8 cellular contexts compared by ENCODE assay signal in genomic region chr3:29694783-29695182, GRCh38.
DNase-seq lines count a peak whose midpoint lies in the region; ATAC-seq and TF ChIP-seq lines count a peak whose summit lies in the region.

No MANE protein-coding gene starts in this region.

- WGBS in prostate gland: 81% methylated on average over 1 of the region's 1 CpG
- WGBS in H9 (ENCODE audit: extremely low coverage, insufficient read length, low lambda C conversion rate): no CpG with 5 or more reads among the region's 1 CpG

- H3K36me3 ChIP-seq in SK-N-MC (ENCODE audit: insufficient read depth, low read length) (no peaks in the 10 kb centered on the region), prostate gland (no peaks in the 10 kb centered on the region), Karpas-422 (ENCODE audit: insufficient read depth, low read length) (no peaks in the 10 kb centered on the region)

- no peak overlapping the region for H4K91ac ChIP-seq in H9 (ENCODE audit: insufficient read length, low read depth, low read length)

- no peak overlapping the region for H3K18ac ChIP-seq in H9 (ENCODE audit: insufficient read length, low read depth, low read length)

- DNase-seq in Daoy (ENCODE audit: low read depth) (peak; percentile 82), SK-N-MC (ENCODE audit: low read depth, low spot score) (no peak), foreskin keratinocyte (peak; percentile 84 to 91), prostate gland (ENCODE audit: low spot score) (no peak), putamen (ENCODE audit: low spot score) (no peak), Karpas-422 (no peak), H9 (no peak)

- H3K4me2 ChIP-seq in Karpas-422 (ENCODE audit: low read depth, low read length, poor library complexity, severe bottlenecking) (no peak overlapping the region), H9 (ENCODE audit: insufficient read depth, insufficient read length, low read length) (no peak overlapping the region)

- H2BK120ac ChIP-seq in H9 (ENCODE audit: low read depth, low read length, poor library complexity, severe bottlenecking): no peak overlapping the region

- H3K27ac Mint-ChIP-seq in H9: 0 out of 7 replicates have a peak overlapping the region, but pooled peaks of 1 of the 3 experiments have one; percentile 46

- TF ChIP-seq CTCF in foreskin keratinocyte (conservative IDR thresholded peaks at IDR 0.05): no peak
- no peak for TF ChIP-seq CTCF in prostate gland (IDR thresholded peaks at IDR 0.05)
- no peak for TF ChIP-seq CTCF in H9 (conservative IDR thresholded peaks at IDR 0.05)

- no peaks in the 10 kb centered on the region for H3K9me2 ChIP-seq in Karpas-422 (replicated peaks; ENCODE audit: insufficient read depth, low read length)

- H3K9ac ChIP-seq in SK-N-MC (ENCODE audit: insufficient read length) (no peak overlapping the region), Karpas-422 (ENCODE audit: low read length) (no peak overlapping the region), H9 (ENCODE audit: extremely low read depth, insufficient read length, low read length) (no peak overlapping the region)

- H2AFZ ChIP-seq in Karpas-422 (ENCODE audit: low read length) (no peak overlapping the region), H9 (ENCODE audit: low read length) (no peak overlapping the region)

- H3K4ac ChIP-seq in H9 (ENCODE audit: low read depth, low read length): no peak overlapping the region

- no peak overlapping the region for H2BK12ac ChIP-seq in H9 (ENCODE audit: insufficient read length, low read depth, low read length)

- no peak overlapping the region for H3K14ac ChIP-seq in H9 (ENCODE audit: insufficient read depth, low read length)

- no peak overlapping the region for H3T11ph ChIP-seq in H9 (ENCODE audit: low read length)

- no peak overlapping the region for H2BK15ac ChIP-seq in H9 (ENCODE audit: low read depth, low read length)

- peak overlapping the region; percentile 92 for H3K27ac ChIP-seq in SK-N-MC
- H3K27ac ChIP-seq in foreskin keratinocyte: peak overlapping the region; percentile 69
- H3K27ac ChIP-seq in prostate gland: peak overlapping the region; percentile 54 to 63
- no peak overlapping the region for H3K27ac ChIP-seq in Karpas-422 (ENCODE audit: low read length)
- no peak overlapping the region for H3K27ac ChIP-seq in H9 (ENCODE audit: insufficient read length, low read depth, low read length)

- ATAC-seq in foreskin keratinocyte (peak; percentile 100), HG03439 (IDR thresholded peaks at IDR 0.05; ENCODE audit: unreplicated experiment) (no peak)

- H3K4me3 ChIP-seq in SK-N-MC (no peak overlapping the region), prostate gland (no peak overlapping the region), Karpas-422 (ENCODE audit: low read length) (no peak overlapping the region)

- no peaks in the 10 kb centered on the region for H3K9me3 Mint-ChIP-seq in H9

- H3K56ac ChIP-seq in H9 (ENCODE audit: insufficient read length, low read depth, low read length): no peak overlapping the region

- H3K9me3 ChIP-seq in SK-N-MC (ENCODE audit: low read depth, low read length) (no peaks in the 10 kb centered on the region), prostate gland (no peaks in the 10 kb centered on the region), Karpas-422 (ENCODE audit: low read length) (peaks cover 26% of the 10 kb centered on the region), H9 (ENCODE audit: control insufficient read depth, low read depth, low read length) (no peaks in the 10 kb centered on the region)

- H3K36me3 Mint-ChIP-seq in H9 (ENCODE audit: insufficient read depth in 1 of 3, low read depth in 3 of 3): no peaks in the 10 kb centered on the region; a peak in 1 of 7 replicates

- peaks cover 31 to 41% of the 10 kb centered on the region in 2 experiments for H3K4me1 Mint-ChIP-seq in H9

- intact Hi-C loops in prostate gland (cut with DNase I): loop anchor here (10.0 kb wide), 1 partner anchor 60 kb away; no protein-coding TSS in a partner anchor

- H3K27me3 ChIP-seq in foreskin keratinocyte (no peaks in the 10 kb centered on the region), prostate gland (replicated peaks; ENCODE audit: insufficient read depth) (no peaks in the 10 kb centered on the region), Karpas-422 (ENCODE audit: low read length) (no peaks in the 10 kb centered on the region), H9 (ENCODE audit: insufficient read depth, low read length) (no peaks in the 10 kb centered on the region)

- H2BK20ac ChIP-seq in H9 (ENCODE audit: low read depth, low read length, poor library complexity, severe bottlenecking): no peak overlapping the region

- H3K23ac ChIP-seq in H9 (ENCODE audit: insufficient read length, low read depth, low read length): no peak overlapping the region

- H3K79me1 ChIP-seq in H9 (ENCODE audit: insufficient read depth, low read depth, low read length, poor library complexity, severe bottlenecking): no peaks in the 10 kb centered on the region

- no peaks in the 10 kb centered on the region for H3K23me2 ChIP-seq in H9 (ENCODE audit: insufficient read length, low read depth, low read length, poor library complexity, severe bottlenecking)

- H3K4me1 ChIP-seq in foreskin keratinocyte (peaks cover 39% of the 10 kb centered on the region), prostate gland (replicated peaks) (no peaks in the 10 kb centered on the region), Karpas-422 (ENCODE audit: low read length) (no peaks in the 10 kb centered on the region), H9 (ENCODE audit: insufficient read depth, low read length) (peaks cover 3% of the 10 kb centered on the region; the same call in 1 of the 2 replicates)

- no peak overlapping the region for H4K8ac ChIP-seq in H9 (replicated peaks; ENCODE audit: insufficient read length, low read depth, low read length)

- no peak overlapping the region for H2BK5ac ChIP-seq in H9 (ENCODE audit: insufficient read length, low read length)

- no peaks in the 10 kb centered on the region for H3K27me3 Mint-ChIP-seq in H9 (ENCODE audit: low read depth)

- H4K5ac ChIP-seq in H9 (ENCODE audit: insufficient read length, low read depth, low read length): no peak overlapping the region

- no peak for TF ChIP-seq POLR2A in prostate gland (IDR thresholded peaks at IDR 0.05)

- H3K79me2 ChIP-seq in Karpas-422 (ENCODE audit: low read length) (no peaks in the 10 kb centered on the region), H9 (ENCODE audit: insufficient read depth, low read length) (no peaks in the 10 kb centered on the region)

- no peak overlapping the region for H2AK5ac ChIP-seq in H9 (ENCODE audit: insufficient read length, low read length)

- H4K20me1 ChIP-seq in Karpas-422 (ENCODE audit: insufficient read depth, low read depth, low read length) (no peaks in the 10 kb centered on the region), H9 (ENCODE audit: control insufficient read depth, insufficient read depth, insufficient read length) (no peaks in the 10 kb centered on the region)

- no peak overlapping the region for H3K4me3 Mint-ChIP-seq in H9

Comparison
In these comparisons a context has a peak if more than half of its experiments do, and no peak if none do; other contexts are left out.
1. DNase-seq: peak in Daoy (single experiment) and foreskin keratinocyte (2 of 2); none in SK-N-MC (single experiment), prostate gland (single experiment), putamen (single experiment), Karpas-422 (single experiment) and H9 (single experiment).
2. H3K27ac ChIP-seq: peak in SK-N-MC (single experiment), foreskin keratinocyte (single experiment) and prostate gland (2 of 2); none in Karpas-422 (single experiment) and H9 (single experiment).